Comparison of ENCODE assay signal across 23 cellular contexts in genomic region chr2:11427224-11427623, GRCh38. TPM values are rescaled to one million over a fixed set of nuclear protein-coding genes. Genes with fewer than 3 reads are reported as not detected.
DNase-seq lines count a peak whose midpoint lies in the region; ATAC-seq and TF ChIP-seq lines count a peak whose summit lies in the region.
"Had no signal": no experiment of that assay in that cellular context is flagged by ENCODE, and none has a peak within 500 bp of the region (broad histone marks: within the 10 kb centered on the region; RNA-seq: fewer than 3 reads in every experiment).

No MANE protein-coding gene starts in this region.

- H3K27ac Mint-ChIP-seq in H9 = no peak overlapping the region
- H3K27ac Mint-ChIP-seq: CD14-positive monocyte; CD4-positive, alpha-beta memory T cell; CD4-positive, CD25-positive, alpha-beta regulatory T cell; CD8-positive, alpha-beta memory T cell had no signal

- peak in 1 of 2 experiments; percentile 86; a peak in 2 of 4 replicates for TF ChIP-seq EP300 in SK-N-SH (IDR thresholded peaks at IDR 0.05; ENCODE audit: borderline replicate concordance in 1 of 2, low read depth in 1 of 2, low read length in 1 of 2)

- no peak overlapping the region for H3K4me3 Mint-ChIP-seq in H9
- H3K4me3 Mint-ChIP-seq: CD14-positive monocyte; CD4-positive, alpha-beta memory T cell; CD4-positive, CD25-positive, alpha-beta regulatory T cell; CD8-positive, alpha-beta memory T cell had no signal

- no peak overlapping the region for H3K4ac ChIP-seq in H9 (ENCODE audit: low read depth, low read length)

- CTCF ChIA-PET in SK-N-SH (lab: Yijun Ruan, JAX) = interaction anchor here (0.8 to 2.7 kb wide), 6 partner anchors 9 to 303 kb away, joined by 3 to 18 read pairs (median 4); a partner anchor contains a TSS

- ATAC-seq in HG02642 (IDR thresholded peaks at IDR 0.05; ENCODE audit: poor library complexity, unreplicated experiment) = no peak
- ATAC-seq: GM12878 had no signal

- POLR2A ChIA-PET in SK-N-SH (lab: Yijun Ruan, JAX) = no interaction called here

- H3K56ac ChIP-seq in H9 (ENCODE audit: insufficient read length, low read depth, low read length) = no peak overlapping the region

- H3K14ac ChIP-seq in H9 (ENCODE audit: insufficient read depth, low read length) = no peak overlapping the region

- H4K20me1 ChIP-seq in SK-N-SH (ENCODE audit: insufficient read depth) (no peaks in the 10 kb centered on the region), H9 (ENCODE audit: control insufficient read depth, insufficient read depth, insufficient read length) (no peaks in the 10 kb centered on the region)
- H4K20me1 ChIP-seq: BLaER1 had no signal

- no peak overlapping the region for H4K5ac ChIP-seq in H9 (ENCODE audit: insufficient read length, low read depth, low read length)

- H3K23me2 ChIP-seq in H9 (ENCODE audit: insufficient read length, low read depth, low read length, poor library complexity, severe bottlenecking) = no peaks in the 10 kb centered on the region

- no peaks in the 10 kb centered on the region for H3K79me1 ChIP-seq in H9 (ENCODE audit: insufficient read depth, low read depth, low read length, poor library complexity, severe bottlenecking)

- no peak overlapping the region for H2BK20ac ChIP-seq in H9 (ENCODE audit: low read depth, low read length, poor library complexity, severe bottlenecking)

- DNase-seq in SK-N-DZ (ENCODE audit: low spot score) = peak; percentile 45
- peak; percentile 72 for DNase-seq in SK-N-SH
- peak; percentile 1 for DNase-seq in islet precursor cell
- DNase-seq in H9 = no peak
- DNase-seq: 8988T; ACHN; BE2C; C1 segment of cervical spinal cord; CD4-positive, alpha-beta memory T cell; CD4-positive, CD25-positive, alpha-beta regulatory T cell; CD8-positive, alpha-beta memory T cell; COR-L47; DMS 273 treated with DMSO at 0.1 percent for 48 hours; DMS153; DMS53; DMS79; DND-41; EL; GDM1 had no signal

- no peak overlapping the region for H2BK120ac ChIP-seq in H9 (ENCODE audit: low read depth, low read length, poor library complexity, severe bottlenecking)

- no peak overlapping the region for H2AFZ ChIP-seq in SK-N-SH (ENCODE audit: low read depth)
- no peak overlapping the region for H2AFZ ChIP-seq in H9 (ENCODE audit: low read length)

- no peak overlapping the region for H3K18ac ChIP-seq in H9 (ENCODE audit: insufficient read length, low read depth, low read length)

- H3K4me1 ChIP-seq in SK-N-SH (ENCODE audit: control insufficient read depth in 1 of 2, insufficient read depth in 2 of 2, low read depth in 1 of 2, low read length in 1 of 2) = peaks cover 0 to 4% of the 10 kb centered on the region in 2 experiments; a peak in 2 of 4 replicates
- no peaks in the 10 kb centered on the region for H3K4me1 ChIP-seq in H9 (ENCODE audit: insufficient read depth, low read length)
- H3K4me1 ChIP-seq: BE2C, BLaER1 had no signal

- no peaks in the 10 kb centered on the region for H3K27me3 Mint-ChIP-seq in H9 (ENCODE audit: low read depth)
- H3K27me3 Mint-ChIP-seq: CD4-positive, alpha-beta memory T cell; CD4-positive, CD25-positive, alpha-beta regulatory T cell; CD8-positive, alpha-beta memory T cell had no signal

- H4K8ac ChIP-seq in H9 (replicated peaks; ENCODE audit: insufficient read length, low read depth, low read length) = no peak overlapping the region

- no peaks in the 10 kb centered on the region for H3K4me1 Mint-ChIP-seq in H9
- H3K4me1 Mint-ChIP-seq: CD14-positive monocyte; CD4-positive, alpha-beta memory T cell; CD4-positive, CD25-positive, alpha-beta regulatory T cell; CD8-positive, alpha-beta memory T cell had no signal

- H3K27me3 ChIP-seq in SK-N-SH (ENCODE audit: insufficient read depth) (no peaks in the 10 kb centered on the region), H9 (ENCODE audit: insufficient read depth, low read length) (no peaks in the 10 kb centered on the region)
- H3K27me3 ChIP-seq: BE2C, BLaER1 had no signal

- no peaks in the 10 kb centered on the region for H3K79me2 ChIP-seq in SK-N-SH (ENCODE audit: insufficient read depth)
- H3K79me2 ChIP-seq in H9 (ENCODE audit: insufficient read depth, low read length) = no peaks in the 10 kb centered on the region

- H3K36me3 Mint-ChIP-seq in H9 (ENCODE audit: insufficient read depth in 1 of 3, low read depth in 3 of 3) = peaks cover 0 to 3% (median under 1%) of the 10 kb centered on the region in 3 experiments; a peak in 2 of 7 replicates
- H3K36me3 Mint-ChIP-seq: CD4-positive, alpha-beta memory T cell; CD4-positive, CD25-positive, alpha-beta regulatory T cell had no signal

- no peak for TF ChIP-seq RAD21 in SK-N-SH (IDR thresholded peaks at IDR 0.05; ENCODE audit: low read length)

- no peaks in the 10 kb centered on the region for H3F3A ChIP-seq in SK-N-SH (replicated peaks; ENCODE audit: insufficient read depth)

- no peak overlapping the region for H2BK15ac ChIP-seq in H9 (ENCODE audit: low read depth, low read length)

- H3T11ph ChIP-seq in H9 (ENCODE audit: low read length) = no peak overlapping the region

- H3K9me3 ChIP-seq in SK-N-SH = no peaks in the 10 kb centered on the region
- H3K9me3 ChIP-seq in H9 (ENCODE audit: control insufficient read depth, low read depth, low read length) = no peaks in the 10 kb centered on the region
- H3K9me3 ChIP-seq: BE2C, BLaER1 had no signal

- no peaks in the 10 kb centered on the region for H3K9me2 ChIP-seq in SK-N-SH

- H3K27ac ChIP-seq in SK-N-SH (ENCODE audit: low read depth in 2 of 2, low read length in 1 of 2) (peak overlapping the region in 1 of 2 experiments; percentile 3; a peak in 1 of 4 replicates), H9 (ENCODE audit: insufficient read length, low read depth, low read length) (no peak overlapping the region)
- H3K27ac ChIP-seq: BLaER1 had no signal

- no peak overlapping the region for H3K9ac ChIP-seq in SK-N-SH
- H3K9ac ChIP-seq in H9 (ENCODE audit: extremely low read depth, insufficient read length, low read length) = no peak overlapping the region
- H3K9ac ChIP-seq: BLaER1 had no signal

- H2AK5ac ChIP-seq in H9 (ENCODE audit: insufficient read length, low read length) = no peak overlapping the region

- H2BK5ac ChIP-seq in H9 (ENCODE audit: insufficient read length, low read length) = no peak overlapping the region

- H3K9me3 Mint-ChIP-seq in H9 = peaks cover 0 to 3% of the 10 kb centered on the region in 2 experiments; a peak in 2 of 5 replicates
- H3K9me3 Mint-ChIP-seq: CD4-positive, alpha-beta memory T cell; CD4-positive, CD25-positive, alpha-beta regulatory T cell; CD8-positive, alpha-beta memory T cell had no signal

- no peak overlapping the region for H4K91ac ChIP-seq in H9 (ENCODE audit: insufficient read length, low read depth, low read length)

- TF ChIP-seq CTCF in SK-N-SH (IDR thresholded peaks at IDR 0.05) (no peak), H9 (conservative IDR thresholded peaks at IDR 0.05) (no peak)

- H2BK12ac ChIP-seq in H9 (ENCODE audit: insufficient read length, low read depth, low read length) = no peak overlapping the region

- H3K23ac ChIP-seq in H9 (ENCODE audit: insufficient read length, low read depth, low read length) = no peak overlapping the region

- H3K4me2 ChIP-seq in SK-N-SH (no peak overlapping the region), H9 (ENCODE audit: insufficient read depth, insufficient read length, low read length) (no peak overlapping the region)
- H3K4me2 ChIP-seq: BLaER1 had no signal

- no peak overlapping the region for H3K4me3 ChIP-seq in SK-N-SH (ENCODE audit: low read depth in 2 of 2, low read length in 1 of 2)
- H3K4me3 ChIP-seq: BLaER1, GM12878 had no signal

- no peaks in the 10 kb centered on the region for H3K36me3 ChIP-seq in SK-N-SH (replicated peaks in 1 of 2; ENCODE audit: control insufficient read depth in 1 of 2, insufficient read depth in 2 of 2, low read length in 1 of 2)
- H3K36me3 ChIP-seq: BE2C, BLaER1 had no signal

TF ChIP-seq in SK-N-SH, 30 proteins besides CTCF, POLR2A, EP300 and RAD21 (continues in another document):
- no peak for TF ChIP-seq MXI1 (IDR thresholded peaks at IDR 0.05; ENCODE audit: low read depth, low read length)
- no peak for TF ChIP-seq IRF3 (IDR thresholded peaks at IDR 0.05; ENCODE audit: low read depth, low read length)
- peak; percentile 55; the same call in 1 of the 2 replicates for TF ChIP-seq RCOR1 (IDR thresholded peaks at IDR 0.05; ENCODE audit: low read length)
- TF ChIP-seq USF1 (IDR thresholded peaks at IDR 0.05; ENCODE audit: borderline replicate concordance, low read depth) = no peak
- peak; percentile 45 for TF ChIP-seq PBX3 (IDR thresholded peaks at IDR 0.05)
- peak; percentile 76 for TF ChIP-seq GATA2 (CRISPR knock-in tag; IDR thresholded peaks at IDR 0.05)
- peak; percentile 86 for TF ChIP-seq TCF12 (IDR thresholded peaks at IDR 0.05)
- TF ChIP-seq POLR2AphosphoS5 (IDR thresholded peaks at IDR 0.05; ENCODE audit: low read depth, low read length) = 0 out of 2 replicates have a peak, but pooled peaks have one; percentile 16

RNA-seq across cellular contexts. Expression of gene E2F6, which starts 38.7 kb away (rescaled TPM):
- polyA plus RNA-seq in SK-N-DZ (2014; cell fraction: cytosol; rRNA removed) = 32.3 and 34.7 TPM in 2 replicates
- polyA plus RNA-seq in SK-N-DZ (2014; cell fraction: nucleus; rRNA removed) = 25.5 and 29.6 TPM in 2 replicates
- polyA plus RNA-seq in SK-N-SH (2012; rRNA removed) = 15.3 and 19.7 TPM in 2 replicates
- polyA plus RNA-seq in SK-N-SH (2012; cell fraction: cytosol; rRNA removed) = 18.9 and 19.2 TPM in 2 replicates
- 28.1 and 36.0 TPM in 2 replicates for polyA plus RNA-seq in SK-N-SH (2012; cell fraction: nucleus; rRNA removed)
- total RNA-seq in H9 (2021) = 21.8 and 23.6 TPM in 2 replicates
